ENCODE assay signal across 7 cellular contexts in the genomic region with DNA sequence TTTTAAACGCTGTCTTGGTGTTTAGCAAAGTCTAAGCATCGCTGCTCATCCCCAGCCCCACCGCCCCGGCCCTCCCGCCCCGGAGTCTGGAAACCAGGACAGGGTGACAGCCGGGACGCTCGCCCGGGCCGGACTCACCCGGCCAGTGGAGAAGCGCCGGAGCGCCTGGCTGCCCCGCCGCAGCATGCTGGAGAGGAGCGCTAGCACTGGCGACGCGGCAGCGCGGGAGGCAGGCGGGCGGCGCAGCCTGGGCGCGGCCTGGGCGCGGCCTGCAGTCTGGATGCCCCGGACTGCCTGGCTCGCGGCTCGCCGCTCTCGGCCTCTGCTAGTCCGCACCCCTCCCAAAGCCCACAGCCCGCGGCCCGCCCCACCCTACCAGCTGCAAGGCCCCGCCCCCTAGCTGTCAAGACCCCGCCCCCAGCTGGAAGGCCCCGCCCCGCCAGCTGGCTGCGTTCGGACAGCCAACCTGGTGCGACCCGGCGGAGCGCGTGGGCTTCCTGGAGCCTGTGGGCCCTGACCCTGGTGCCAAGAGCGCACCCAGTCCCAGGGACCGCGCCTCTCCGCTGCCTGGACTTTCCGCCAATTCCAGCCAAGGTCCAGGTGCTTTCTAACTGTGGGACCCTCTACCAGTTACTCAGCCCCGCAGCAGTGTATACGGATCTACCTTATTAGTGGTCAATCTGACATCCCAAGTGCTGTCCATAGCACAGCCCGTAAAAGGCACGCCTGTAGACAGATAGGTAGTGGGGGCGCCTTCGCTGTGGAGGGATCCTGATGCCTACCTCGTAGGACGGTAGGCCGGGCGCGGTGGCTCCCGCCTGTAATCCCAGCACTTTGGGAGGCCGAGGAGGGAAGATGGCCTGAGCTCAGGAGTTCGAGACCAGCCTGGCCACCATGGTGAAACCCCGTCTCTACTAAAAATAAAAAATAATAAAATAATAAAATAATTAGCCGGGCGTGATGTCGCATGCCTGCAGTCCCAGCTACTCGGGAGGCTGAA. TPM values are rescaled to one million over a fixed set of nuclear protein-coding genes. Genes with fewer than 3 reads are reported as not detected.
DNase-seq lines count a peak whose midpoint lies in the region; ATAC-seq, FAIRE-seq and TF ChIP-seq lines count a peak whose summit lies in the region.

TSS of gene ALDH1L2 (minus strand) at position 208 of the 1,000 bp plus-strand sequence. CDS start at position 186, 22 bp downstream.

- peak within 1 kb of the TSS; percentile 44 for H3K27ac Mint-ChIP-seq in activated T-helper 2 cell treated with anti-CD3 and anti-CD28 coated beads, Interferon-gamma antibody, Interleukin-2, Interleukin-4, amounts not matched to agents 10 μg/mL and 5 μg/mL and 100 μg/mL, durations not matched to agents 14 hours and 24 hours and 36 hours
- no peak within 1 kb of the TSS for H3K27ac Mint-ChIP-seq in natural killer cell

- no peak for FAIRE-seq in GM12892 (lab: Jason Lieb, UNC)

- no peaks in the 10 kb centered on the region for H3K36me3 Mint-ChIP-seq in activated T-helper 2 cell treated with anti-CD3 and anti-CD28 coated beads, Interferon-gamma antibody, Interleukin-2, Interleukin-4, amounts not matched to agents 10 μg/mL and 5 μg/mL and 100 μg/mL, durations not matched to agents 14 hours and 24 hours and 36 hours (ENCODE audit: low read depth)
- H3K36me3 Mint-ChIP-seq in natural killer cell, result no peaks in the 10 kb centered on the region

- H3K27ac ChIP-seq in subcutaneous abdominal adipose tissue (ENCODE audit: low read depth, low read length), result no peak within 1 kb of the TSS

- ATAC-seq in HG02642 (IDR thresholded peaks at IDR 0.05; ENCODE audit: poor library complexity, unreplicated experiment) (peak; percentile 87), natural killer cell (peak; percentile 73 to 82 (median 75))

- H3K27me3 Mint-ChIP-seq in activated T-helper 2 cell treated with anti-CD3 and anti-CD28 coated beads, Interferon-gamma antibody, Interleukin-2, Interleukin-4, amounts not matched to agents 10 μg/mL and 5 μg/mL and 100 μg/mL, durations not matched to agents 14 hours and 24 hours and 36 hours (ENCODE audit: low read depth), result peaks cover 33% of the 10 kb centered on the region
- peaks cover 33 to 49% of the 10 kb centered on the region in 2 donors for H3K27me3 Mint-ChIP-seq in natural killer cell (ENCODE audit: low read depth in 2 of 2)

- DNase-seq in GM12892 (ENCODE audit: insufficient read length) (peak; percentile 32), NOMO-1 treated with DMSO at 0.1 percent for 48 hours (lab: John Stamatoyannopoulos, UW; ENCODE audit: unreplicated experiment) (peak; percentile 37), fibroblast of pulmonary artery (ENCODE audit: low read depth) (peak; percentile 91), natural killer cell (peak; percentile 20)
- DNase-seq in activated T-helper 2 cell treated with anti-CD3 and anti-CD28 coated beads, Interferon-gamma antibody, Interleukin-2, Interleukin-4, amounts not matched to agents 10 μg/mL and 5 μg/mL and 100 μg/mL, durations not matched to agents 14 hours and 24 hours and 36 hours (ENCODE audit: low spot score), result peak; percentile 60

- TF ChIP-seq POLR2A in GM12892 (IDR thresholded peaks at IDR 0.05; ENCODE audit: low read depth, low read length), result no peak

- intact Hi-C loops in activated T-helper 2 cell treated with anti-CD3 and anti-CD28 coated beads, Interferon-gamma antibody, Interleukin-2, Interleukin-4, amounts not matched to agents 10 μg/mL and 5 μg/mL and 100 μg/mL, durations not matched to agents 14 hours and 24 hours and 36 hours (cut with micrococcal nuclease), result loop anchor here (1.0 kb wide), 1 partner anchor 23 kb away; the partner anchor contains the start of gene WASHC4
- intact Hi-C loops in natural killer cell (cut with micrococcal nuclease), result no loop called here

- TF ChIP-seq CTCF in fibroblast of pulmonary artery (IDR thresholded peaks at IDR 0.05; ENCODE audit: low read length, missing control alignments) (no peak), natural killer cell (IDR thresholded peaks at IDR 0.05) (no peak)

- H3K4me3 Mint-ChIP-seq in activated T-helper 2 cell treated with anti-CD3 and anti-CD28 coated beads, Interferon-gamma antibody, Interleukin-2, Interleukin-4, amounts not matched to agents 10 μg/mL and 5 μg/mL and 100 μg/mL, durations not matched to agents 14 hours and 24 hours and 36 hours (ENCODE audit: low read depth), result peak within 1 kb of the TSS; percentile 80
- peak within 1 kb of the TSS; percentile 72 for H3K4me3 Mint-ChIP-seq in natural killer cell

- H3K9me3 ChIP-seq in subcutaneous abdominal adipose tissue (ENCODE audit: control insufficient read depth in 5 of 5, low read length in 5 of 5), result no peaks in the 10 kb centered on the region

- peaks cover 8% of the 10 kb centered on the region for H3K4me1 Mint-ChIP-seq in activated T-helper 2 cell treated with anti-CD3 and anti-CD28 coated beads, Interferon-gamma antibody, Interleukin-2, Interleukin-4, amounts not matched to agents 10 μg/mL and 5 μg/mL and 100 μg/mL, durations not matched to agents 14 hours and 24 hours and 36 hours (ENCODE audit: low read depth)
- H3K4me1 Mint-ChIP-seq in natural killer cell, result peaks cover 7 to 8% of the 10 kb centered on the region in 2 donors

- no peaks in the 10 kb centered on the region for H3K27me3 ChIP-seq in subcutaneous abdominal adipose tissue (ENCODE audit: control insufficient read depth in 5 of 5, insufficient read depth in 4 of 5, low read length in 5 of 5)

- H3K9ac ChIP-seq in subcutaneous abdominal adipose tissue (ENCODE audit: low read length in 5 of 5), result peak within 1 kb of the TSS; percentile 35 to 74 (median 64)

- peaks cover 0 to 18% (median 15%) of the 10 kb centered on the region in 5 donors for H3K4me1 ChIP-seq in subcutaneous abdominal adipose tissue (ENCODE audit: control insufficient read depth in 5 of 5, insufficient read depth in 5 of 5, low read length in 5 of 5)

- no peaks in the 10 kb centered on the region for H3K36me3 ChIP-seq in subcutaneous abdominal adipose tissue (ENCODE audit: control insufficient read depth in 5 of 5, insufficient read depth in 5 of 5, low read length in 5 of 5)

- H3K9me3 Mint-ChIP-seq in activated T-helper 2 cell treated with anti-CD3 and anti-CD28 coated beads, Interferon-gamma antibody, Interleukin-2, Interleukin-4, amounts not matched to agents 10 μg/mL and 5 μg/mL and 100 μg/mL, durations not matched to agents 14 hours and 24 hours and 36 hours, result no peaks in the 10 kb centered on the region
- H3K9me3 Mint-ChIP-seq in natural killer cell, result no peaks in the 10 kb centered on the region

- H3K4me3 ChIP-seq in fibroblast of pulmonary artery (replicated peaks; ENCODE audit: low read depth, low read length) (peak within 1 kb of the TSS; percentile 91), subcutaneous abdominal adipose tissue (ENCODE audit: low read depth in 1 of 5, low read length in 5 of 5) (peak within 1 kb of the TSS; percentile 69 to 92 (median 81))

RNA-seq across cellular contexts. Expression of gene ALDH1L2, which starts in this region (rescaled TPM):
- polyA plus RNA-seq in GM12892 (2012; ENCODE audit: missing spikeins), result 0.28 TPM
- 1.0 and 1.4 TPM in 2 replicates for total RNA-seq in activated T-helper 2 cell treated with anti-CD3 and anti-CD28 coated beads, Interferon-gamma antibody, Interleukin-2, Interleukin-4, amounts not matched to agents 10 μg/mL and 5 μg/mL and 100 μg/mL, durations not matched to agents 14 hours and 24 hours and 36 hours
- total RNA-seq in natural killer cell, result 1 to 10 TPM in 1 of 3 donors, not detected in 2; 1.1 TPM

Comparison
In these comparisons a context has a peak if more than half of its experiments do, and no peak if none do; other contexts are left out.
1. DNase-seq: peak in every context shown above with its lines; median percentile 91 in fibroblast of pulmonary artery; 60 in activated T-helper 2 cell treated with anti-CD3 and anti-CD28 coated beads, Interferon-gamma antibody, Interleukin-2, Interleukin-4, amounts not matched to agents 10 μg/mL and 5 μg/mL and 100 μg/mL, durations not matched to agents 14 hours and 24 hours and 36 hours; 37 in NOMO-1 treated with DMSO at 0.1 percent for 48 hours; 32 in GM12892; 20 in natural killer cell.